Comparison of ENCODE assay signal across 9 cellular contexts in the genomic region with DNA sequence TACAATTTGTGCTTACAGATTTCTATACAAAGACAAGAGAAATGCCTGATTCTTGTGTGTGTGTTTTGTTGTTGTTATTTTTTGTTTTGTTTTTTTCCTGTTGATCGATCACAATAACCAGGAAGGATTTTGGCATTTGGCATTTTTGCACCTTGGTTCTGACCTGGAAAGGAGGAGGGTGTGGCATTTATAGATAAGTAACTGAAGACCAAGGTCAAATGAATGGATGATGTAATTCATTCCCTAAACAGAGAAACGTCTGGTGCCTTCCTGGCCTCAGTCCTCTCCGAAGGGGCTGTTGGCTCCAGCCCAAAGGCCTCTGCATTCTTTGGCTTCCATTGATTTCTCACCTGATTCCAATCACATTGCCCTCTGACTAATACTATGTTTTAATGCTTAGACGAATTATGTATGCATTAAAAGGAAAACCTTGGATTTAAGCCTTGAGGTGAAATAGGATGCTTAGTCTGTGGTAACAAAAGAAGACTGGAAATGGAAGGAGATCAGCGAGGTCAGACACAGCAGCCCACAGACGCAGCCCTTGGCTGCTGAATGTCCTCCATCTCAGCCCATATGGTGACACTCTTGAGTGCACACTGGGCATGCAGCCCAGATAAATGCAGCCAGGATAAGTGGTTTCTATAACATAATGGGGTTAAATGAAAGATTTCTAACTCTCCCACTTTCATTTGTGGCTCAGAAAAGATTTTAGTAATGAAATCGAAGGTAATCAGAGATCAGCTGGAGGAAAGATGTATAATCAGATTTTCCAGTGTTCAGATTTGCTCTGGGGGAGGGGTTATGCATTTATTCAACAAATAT.
DNase-seq lines count a peak whose midpoint lies in the region; ATAC-seq lines count a peak whose summit lies in the region.
"Had no signal": no experiment of that assay in that cellular context is flagged by ENCODE, and none has a peak within 500 bp of the region (broad histone marks: within the 10 kb centered on the region; RNA-seq: fewer than 3 reads in every experiment).

No MANE protein-coding gene starts in this region.

- DNase-seq in DMS 273 (lab: John Stamatoyannopoulos, UW; ENCODE audit: unreplicated experiment): peak; percentile 92
- DNase-seq in M059J (ENCODE audit: low read depth): peak; percentile 54
- no peak for DNase-seq in SK-N-MC (ENCODE audit: low read depth, low spot score)
- peak; percentile 85 for DNase-seq in left kidney (ENCODE audit: low read depth, low spot score)
- DNase-seq in effector memory CD4-positive, alpha-beta T cell: no peak
- no peak for DNase-seq in stimulated activated CD4-positive, alpha-beta T cell treated with anti-CD3 and anti-CD28 coated beads, Interleukin-15, amount 100 ng/mL, for 24 hours
- DNase-seq in Right ventricle myocardium inferior (ENCODE audit: missing footprints): no peak

- H3K4me1 ChIP-seq in effector memory CD4-positive, alpha-beta T cell (ENCODE audit: control insufficient read depth, insufficient read depth, low read length, poor library complexity, severe bottlenecking): peaks cover 4% of the 10 kb centered on the region

- intact Hi-C loops in Right ventricle myocardium inferior (cut with DNase I): loop anchor here (2.0 to 10.0 kb wide), 3 partner anchors 61 to 431 kb away; a partner anchor contains a TSS

- H3K9ac ChIP-seq in SK-N-MC (ENCODE audit: insufficient read length): peak overlapping the region; percentile 39

- no peaks in the 10 kb centered on the region for H3K36me3 ChIP-seq in SK-N-MC (ENCODE audit: insufficient read depth, low read length)
- H3K36me3 ChIP-seq in effector memory CD4-positive, alpha-beta T cell (ENCODE audit: control insufficient read depth, insufficient read depth, low read length): no peaks in the 10 kb centered on the region
- H3K36me3 ChIP-seq: adrenal gland had no signal

- H3K9me3 ChIP-seq in SK-N-MC (ENCODE audit: low read depth, low read length): no peaks in the 10 kb centered on the region
- no peaks in the 10 kb centered on the region for H3K9me3 ChIP-seq in effector memory CD4-positive, alpha-beta T cell (ENCODE audit: control insufficient read depth, low read length)
- H3K9me3 ChIP-seq: adrenal gland had no signal

- ATAC-seq in GM18873 (IDR thresholded peaks at IDR 0.05; ENCODE audit: low FRiP score, unreplicated experiment): no peak
- ATAC-seq in Right ventricle myocardium inferior: no peak

- H3K27me3 ChIP-seq in effector memory CD4-positive, alpha-beta T cell (replicated peaks; ENCODE audit: control insufficient read depth, insufficient read depth, low read length, poor library complexity, severe bottlenecking): no peaks in the 10 kb centered on the region
- H3K27me3 ChIP-seq: adrenal gland had no signal

- H3K27ac ChIP-seq in SK-N-MC: peak overlapping the region; percentile 86
- no peak overlapping the region for H3K27ac ChIP-seq in effector memory CD4-positive, alpha-beta T cell (ENCODE audit: insufficient read depth, low read length, poor library complexity, severe bottlenecking)

- peak overlapping the region; percentile 70 for H3K4me3 ChIP-seq in SK-N-MC
- no peak overlapping the region for H3K4me3 ChIP-seq in effector memory CD4-positive, alpha-beta T cell (ENCODE audit: insufficient read depth, low read depth, low read length, poor library complexity, severe bottlenecking)
- H3K4me3 ChIP-seq: adrenal gland had no signal

Comparison
In these comparisons a context has a peak if more than half of its experiments do, and no peak if none do; other contexts are left out.
1. DNase-seq: peak in DMS 273 (single experiment), M059J (single experiment) and left kidney (single experiment); none in SK-N-MC (single experiment), effector memory CD4-positive, alpha-beta T cell (0 of 3), stimulated activated CD4-positive, alpha-beta T cell treated with anti-CD3 and anti-CD28 coated beads, Interleukin-15, amount 100 ng/mL, for 24 hours (single experiment) and Right ventricle myocardium inferior (single experiment).